Comparison of ENCODE assay signal across 1 cellular context in genomic region chr3:4656059-4656458, GRCh38.
TF ChIP-seq lines count a peak whose summit lies in the region.

No MANE protein-coding gene starts in this region.

TF ChIP-seq in HEK293, 187 proteins besides CTCF, POLR2A, EP300 and RAD21 (continued from another document):
- TF ChIP-seq, protein P1, sequence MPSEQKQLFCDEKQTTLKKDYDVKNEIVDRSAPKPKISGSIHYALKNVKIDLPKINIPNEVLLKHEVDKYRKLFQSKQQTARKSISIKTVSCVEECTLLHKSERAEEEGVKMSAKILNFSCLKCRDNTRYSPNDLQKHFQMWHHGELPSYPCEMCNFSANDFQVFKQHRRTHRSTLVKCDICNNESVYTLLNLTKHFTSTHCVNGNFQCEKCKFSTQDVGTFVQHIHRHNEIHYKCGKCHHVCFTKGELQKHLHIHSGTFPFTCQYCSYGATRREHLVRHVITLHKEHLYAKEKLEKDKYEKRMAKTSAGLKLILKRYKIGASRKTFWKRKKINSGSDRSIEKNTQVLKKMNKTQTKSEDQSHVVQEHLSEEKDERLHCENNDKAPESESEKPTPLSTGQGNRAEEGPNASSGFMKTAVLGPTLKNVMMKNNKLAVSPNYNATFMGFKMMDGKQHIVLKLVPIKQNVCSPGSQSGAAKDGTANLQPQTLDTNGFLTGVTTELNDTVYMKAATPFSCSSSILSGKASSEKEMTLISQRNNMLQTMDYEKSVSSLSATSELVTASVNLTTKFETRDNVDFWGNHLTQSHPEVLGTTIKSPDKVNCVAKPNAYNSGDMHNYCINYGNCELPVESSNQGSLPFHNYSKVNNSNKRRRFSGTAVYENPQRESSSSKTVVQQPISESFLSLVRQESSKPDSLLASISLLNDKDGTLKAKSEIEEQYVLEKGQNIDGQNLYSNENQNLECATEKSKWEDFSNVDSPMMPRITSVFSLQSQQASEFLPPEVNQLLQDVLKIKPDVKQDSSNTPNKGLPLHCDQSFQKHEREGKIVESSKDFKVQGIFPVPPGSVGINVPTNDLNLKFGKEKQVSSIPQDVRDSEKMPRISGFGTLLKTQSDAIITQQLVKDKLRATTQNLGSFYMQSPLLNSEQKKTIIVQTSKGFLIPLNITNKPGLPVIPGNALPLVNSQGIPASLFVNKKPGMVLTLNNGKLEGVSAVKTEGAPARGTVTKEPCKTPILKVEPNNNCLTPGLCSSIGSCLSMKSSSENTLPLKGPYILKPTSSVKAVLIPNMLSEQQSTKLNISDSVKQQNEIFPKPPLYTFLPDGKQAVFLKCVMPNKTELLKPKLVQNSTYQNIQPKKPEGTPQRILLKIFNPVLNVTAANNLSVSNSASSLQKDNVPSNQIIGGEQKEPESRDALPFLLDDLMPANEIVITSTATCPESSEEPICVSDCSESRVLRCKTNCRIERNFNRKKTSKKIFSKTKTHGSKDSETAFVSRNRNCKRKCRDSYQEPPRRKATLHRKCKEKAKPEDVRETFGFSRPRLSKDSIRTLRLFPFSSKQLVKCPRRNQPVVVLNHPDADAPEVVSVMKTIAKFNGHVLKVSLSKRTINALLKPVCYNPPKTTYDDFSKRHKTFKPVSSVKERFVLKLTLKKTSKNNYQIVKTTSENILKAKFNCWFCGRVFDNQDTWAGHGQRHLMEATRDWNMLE (tag by site-specific recombination; conservative IDR thresholded peaks at IDR 0.05; ENCODE audit: low read depth): no peak
- TF ChIP-seq ZFP69B (tag by site-specific recombination; IDR thresholded peaks at IDR 0.05): no peak
